Comparison of ENCODE assay signal across 13 cellular contexts in the genomic region with DNA sequence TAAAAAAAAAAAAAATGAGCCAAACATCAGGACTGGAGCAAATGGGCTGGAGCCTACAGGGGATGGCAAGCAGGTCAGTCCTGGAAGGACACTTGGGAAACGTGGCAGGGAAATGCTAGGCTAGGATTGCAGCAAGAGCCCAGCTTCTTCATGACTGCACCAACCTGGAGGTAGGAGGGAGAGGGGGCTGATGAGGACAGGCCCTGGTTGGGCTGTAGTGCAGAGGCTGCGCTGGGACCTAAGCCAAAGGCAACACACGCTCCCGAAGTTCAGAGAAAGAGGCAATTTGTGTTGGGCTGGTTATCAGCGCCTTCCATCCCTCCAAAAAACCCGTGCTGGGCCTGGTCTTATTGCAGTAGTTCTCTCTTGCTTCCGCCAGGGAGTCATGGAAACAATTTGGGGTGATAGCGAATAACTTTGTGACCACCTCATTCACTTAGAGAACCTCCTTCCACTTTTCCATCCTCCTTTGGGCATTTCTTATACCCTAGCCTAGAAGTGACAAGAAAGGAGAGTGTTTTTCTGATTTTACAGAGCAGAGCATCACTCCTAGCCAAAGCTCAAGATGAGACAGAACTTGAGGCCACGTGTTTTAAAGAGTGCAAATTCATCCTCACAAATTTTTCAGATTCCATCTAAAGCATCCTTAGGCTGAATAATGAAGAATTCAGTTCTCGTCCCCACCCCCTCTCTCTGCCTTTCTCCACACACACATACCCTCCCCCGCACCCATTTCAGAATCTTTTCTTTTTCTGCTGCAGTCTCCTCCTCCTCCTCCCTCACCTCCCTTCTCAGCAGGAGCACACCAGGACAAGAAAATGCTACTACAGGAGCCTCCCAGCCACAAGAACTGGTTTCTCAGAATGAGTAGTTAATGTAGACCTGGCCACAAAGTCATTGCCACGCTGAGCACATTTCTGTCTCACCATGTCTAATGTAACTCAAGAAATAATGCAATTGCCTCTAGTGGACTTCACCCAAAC.
DNase-seq lines count a peak whose midpoint lies in the region; ATAC-seq and TF ChIP-seq lines count a peak whose summit lies in the region.
"Had no signal": no experiment of that assay in that cellular context is flagged by ENCODE, and none has a peak within 500 bp of the region (broad histone marks: within the 10 kb centered on the region; RNA-seq: fewer than 3 reads in every experiment).

No MANE protein-coding gene starts in this region.

- DNase-seq in DMS 273 (lab: John Stamatoyannopoulos, UW; ENCODE audit: unreplicated experiment) (peak; percentile 66), DMS 273 treated with DMSO at 0.1 percent for 48 hours (lab: John Stamatoyannopoulos, UW) (no peak), caudate nucleus (lab: John Stamatoyannopoulos, UW) (peak in 38 of 61 donors; percentile 6 to 91 (median 39)), left lung (no peak), NCI-H226 (no peak), mucosa of gallbladder (ENCODE audit: low spot score) (no peak)
- DNase-seq: activated naive CD8-positive, alpha-beta T cell treated with anti-CD3 and anti-CD28 coated beads, Interleukin-2, amount 50 U/mL, for 24 hours; gastrocnemius medialis; NCI-H2171 treated with DMSO at 0.1 percent for 48 hours had no signal

- H3K4me3 ChIP-seq in iPS-20b (ENCODE audit: low read length) (peak overlapping the region; percentile 36; the same call in 1 of the 2 replicates), thymus (ENCODE audit: low read length) (no peak overlapping the region), left lung (no peak overlapping the region)
- H3K4me3 ChIP-seq: gastrocnemius medialis, SJSA1 had no signal

- peak overlapping the region; percentile 54 for H3K9ac ChIP-seq in iPS-20b (ENCODE audit: low read depth, low read length)

- peaks cover 25% of the 10 kb centered on the region for H3K4me1 ChIP-seq in iPS-20b (ENCODE audit: insufficient read depth, low read length)
- no peaks in the 10 kb centered on the region for H3K4me1 ChIP-seq in thymus (ENCODE audit: control insufficient read depth, insufficient read depth, low read length)
- H3K4me1 ChIP-seq in left lung: no peaks in the 10 kb centered on the region
- H3K4me1 ChIP-seq: gastrocnemius medialis had no signal

- H3K27ac ChIP-seq in caudate nucleus (ENCODE audit: low read depth, low read length): peak overlapping the region; percentile 19
- H3K27ac ChIP-seq in iPS-20b (ENCODE audit: low read length): no peak overlapping the region
- H3K27ac ChIP-seq in thymus (ENCODE audit: low read depth): peak overlapping the region; percentile 37
- H3K27ac ChIP-seq in left lung: no peak overlapping the region
- H3K27ac ChIP-seq: 22Rv1, gastrocnemius medialis, SJSA1 had no signal

- no peaks in the 10 kb centered on the region for H3K36me3 ChIP-seq in iPS-20b (ENCODE audit: insufficient read depth, low read depth, low read length)
- H3K36me3 ChIP-seq in thymus (ENCODE audit: control insufficient read depth, insufficient read depth): no peaks in the 10 kb centered on the region
- H3K36me3 ChIP-seq in left lung: no peaks in the 10 kb centered on the region
- H3K36me3 ChIP-seq: gastrocnemius medialis, SJSA1 had no signal

- H3K9me3 ChIP-seq in iPS-20b (ENCODE audit: insufficient read depth, low read depth, low read length) (no peaks in the 10 kb centered on the region), thymus (ENCODE audit: control insufficient read depth) (no peaks in the 10 kb centered on the region), left lung (no peaks in the 10 kb centered on the region)
- H3K9me3 ChIP-seq: gastrocnemius medialis, SJSA1 had no signal

- H3K27me3 ChIP-seq in iPS-20b (ENCODE audit: insufficient read depth, low read length) (no peaks in the 10 kb centered on the region), thymus (ENCODE audit: control insufficient read depth, insufficient read depth) (no peaks in the 10 kb centered on the region), left lung (no peaks in the 10 kb centered on the region)
- H3K27me3 ChIP-seq: gastrocnemius medialis, SJSA1 had no signal

- TF ChIP-seq CTCF in left lung (IDR thresholded peaks at IDR 0.05): no peak

- no peak for ATAC-seq in left lung
- ATAC-seq: activated naive CD8-positive, alpha-beta T cell treated with anti-CD3 and anti-CD28 coated beads, Interleukin-2, amount 50 U/mL, for 24 hours; gastrocnemius medialis had no signal

- intact Hi-C loops in left lung (cut with DNase I): no loop called here

- 92% methylated on average over 12 of the region's 12 CpGs for WGBS in thymus

Comparison
In these comparisons a context has a peak if more than half of its experiments do, and no peak if none do; other contexts are left out.
1. DNase-seq: peak in DMS 273 (single experiment) and caudate nucleus (38 of 61); none in DMS 273 treated with DMSO at 0.1 percent for 48 hours (single experiment), left lung (0 of 2), NCI-H226 (single experiment) and mucosa of gallbladder (single experiment).
2. H3K27ac ChIP-seq: peak in caudate nucleus (single experiment) and thymus (single experiment); none in iPS-20b (single experiment) and left lung (0 of 2).